ENCODE assay signal across 8 cellular contexts in genomic region chr19:36688058-36688457, GRCh38. TPM values are rescaled to one million over a fixed set of nuclear protein-coding genes. Genes with fewer than 3 reads are reported as not detected.
DNase-seq lines count a peak whose midpoint lies in the region; ATAC-seq, FAIRE-seq and TF ChIP-seq lines count a peak whose summit lies in the region.

No MANE protein-coding gene starts in this region.

- peaks cover 0 to 12% of the 10 kb centered on the region in 2 donors for H3K36me3 ChIP-seq in adrenal gland (replicated peaks in 1 of 2)

- no peak for TF ChIP-seq POLR2A in adrenal gland (IDR thresholded peaks at IDR 0.05)
- TF ChIP-seq POLR2A in lower leg skin (IDR thresholded peaks at IDR 0.05) = no peak

- no peaks in the 10 kb centered on the region for H3K9me3 ChIP-seq in adrenal gland (replicated peaks in 1 of 3)

- H3K27ac ChIP-seq in adrenal gland = peak overlapping the region in 4 of 5 donors; percentile 5 to 80 (median 58)

- H3K4me1 Mint-ChIP-seq in activated naive CD4-positive, alpha-beta T cell treated with anti-CD3 and anti-CD28 coated beads for 36 hours (ENCODE audit: low read depth) = peaks cover 26% of the 10 kb centered on the region
- H3K4me1 Mint-ChIP-seq in type B pancreatic cell (ENCODE audit: unreplicated experiment) = peaks cover 21% of the 10 kb centered on the region

- no peaks in the 10 kb centered on the region for H3K27me3 ChIP-seq in adrenal gland

- no peaks in the 10 kb centered on the region for H3K27me3 Mint-ChIP-seq in activated naive CD4-positive, alpha-beta T cell treated with anti-CD3 and anti-CD28 coated beads for 36 hours (ENCODE audit: low read depth)
- peaks cover 3% of the 10 kb centered on the region for H3K27me3 Mint-ChIP-seq in type B pancreatic cell

- peak; percentile 8 for DNase-seq in activated naive CD4-positive, alpha-beta T cell treated with anti-CD3 and anti-CD28 coated beads for 36 hours
- no peak for DNase-seq in activated naive CD4-positive, alpha-beta T cell treated with Interleukin-2 at 50 U/mL for 16 hours
- no peak for DNase-seq in adrenal gland
- no peak for DNase-seq in lower leg skin (ENCODE audit: low spot score in 2 of 2)
- DNase-seq in type B pancreatic cell (ENCODE audit: extremely low spot score, unreplicated experiment) = no peak
- DNase-seq in 8988T = no peak
- no peak for DNase-seq in urothelium cell line (ENCODE audit: low spot score)

- H3K27ac Mint-ChIP-seq in activated naive CD4-positive, alpha-beta T cell treated with anti-CD3 and anti-CD28 coated beads for 36 hours = peak overlapping the region; percentile 90
- H3K27ac Mint-ChIP-seq in type B pancreatic cell = peak overlapping the region; percentile 99

- no peak for FAIRE-seq in urothelium cell line (lab: Jason Lieb, UNC)

- H3K36me3 Mint-ChIP-seq in activated naive CD4-positive, alpha-beta T cell treated with anti-CD3 and anti-CD28 coated beads for 36 hours (ENCODE audit: low read depth) = peaks cover 62% of the 10 kb centered on the region
- peaks cover 61% of the 10 kb centered on the region for H3K36me3 Mint-ChIP-seq in type B pancreatic cell

- 8 to 10% (median 9%) methylated on average over 9 of the region's 9 CpGs for WGBS in adrenal gland, 4 donors
- WGBS in lower leg skin, 2 donors = 8% methylated on average over 9 of the region's 9 CpGs

- ATAC-seq in HG02852 (IDR thresholded peaks at IDR 0.05; ENCODE audit: unreplicated experiment) = no peak

- peaks cover 9 to 22% of the 10 kb centered on the region in 2 donors for H3K4me1 ChIP-seq in adrenal gland (replicated peaks in 1 of 2)

- peak overlapping the region; percentile 88 for H3K4me3 Mint-ChIP-seq in activated naive CD4-positive, alpha-beta T cell treated with anti-CD3 and anti-CD28 coated beads for 36 hours
- peak overlapping the region; percentile 97 for H3K4me3 Mint-ChIP-seq in type B pancreatic cell

- H3K4me3 ChIP-seq in adrenal gland (peak overlapping the region; percentile 13 to 96 (median 74)), lower leg skin (ENCODE audit: low read depth, poor library complexity, severe bottlenecking) (peak overlapping the region; percentile 60)

- TF ChIP-seq CTCF in adrenal gland (IDR thresholded peaks at IDR 0.05) (no peak), lower leg skin (IDR thresholded peaks at IDR 0.05) (no peak), type B pancreatic cell (conservative IDR thresholded peaks at IDR 0.05) (no peak)

- intact Hi-C loops in activated naive CD4-positive, alpha-beta T cell treated with anti-CD3 and anti-CD28 coated beads for 36 hours (cut with micrococcal nuclease) = loop anchor here (5.0 kb wide), 1 partner anchor 84 kb away; the partner anchor contains the start of gene ZNF850
- intact Hi-C loops in adrenal gland (cut with DNase I) = no loop called here
- intact Hi-C loops in lower leg skin (cut with DNase I; ENCODE audit: low total_unique reads) = no loop called here

- CTCF ChIA-PET in activated naive CD4-positive, alpha-beta T cell treated with anti-CD3 and anti-CD28 coated beads for 36 hours (lab: Charles Lee) = no interaction called here

- peaks cover 15% of the 10 kb centered on the region for H3K9me3 Mint-ChIP-seq in activated naive CD4-positive, alpha-beta T cell treated with anti-CD3 and anti-CD28 coated beads for 36 hours
- H3K9me3 Mint-ChIP-seq in type B pancreatic cell = peaks cover 5% of the 10 kb centered on the region

RNA-seq across cellular contexts. Expression of gene ZNF567, which starts 0.6 kb away (rescaled TPM):
- 1 to 10 TPM; 6.0 to 6.8 TPM for total RNA-seq in activated naive CD4-positive, alpha-beta T cell treated with anti-CD3 and anti-CD28 coated beads for 36 hours
- 1 to 10 TPM; 3.4 to 8.2 (median 5.2) TPM for total RNA-seq in adrenal gland
- polyA plus RNA-seq in adrenal gland = 1 to 10 TPM; 3.4 to 7.2 (median 6.0) TPM
- 1 to 10 TPM; 6.3 to 9.6 (median 7.7) TPM for total RNA-seq in lower leg skin
- 10.4 and 12.3 TPM in 2 replicates for total RNA-seq in type B pancreatic cell (ENCODE audit: low replicate concordance)

RNA-seq across cellular contexts. Expression of gene ZNF461, which starts 21.4 kb away (rescaled TPM):
- total RNA-seq in activated naive CD4-positive, alpha-beta T cell treated with anti-CD3 and anti-CD28 coated beads for 36 hours = 1 to 10 TPM; 4.5 to 4.7 TPM
- total RNA-seq in adrenal gland = 10 to 100 TPM in 3 of 8 donors, 1 to 10 TPM in 5; 1.3 to 14.8 (median 9.3) TPM
- 10 to 100 TPM in 1 of 3 donors, 1 to 10 TPM in 2; 8.7 to 10.6 (median 9.7) TPM for polyA plus RNA-seq in adrenal gland
- total RNA-seq in lower leg skin = 10 to 100 TPM in 1 of 4 donors, 1 to 10 TPM in 3; 5.9 to 19.3 (median 7.9) TPM
- 9.8 and 11.3 TPM in 2 replicates for total RNA-seq in type B pancreatic cell (ENCODE audit: low replicate concordance)
